Comparison of ENCODE assay signal across 23 cellular contexts in the genomic region with DNA sequence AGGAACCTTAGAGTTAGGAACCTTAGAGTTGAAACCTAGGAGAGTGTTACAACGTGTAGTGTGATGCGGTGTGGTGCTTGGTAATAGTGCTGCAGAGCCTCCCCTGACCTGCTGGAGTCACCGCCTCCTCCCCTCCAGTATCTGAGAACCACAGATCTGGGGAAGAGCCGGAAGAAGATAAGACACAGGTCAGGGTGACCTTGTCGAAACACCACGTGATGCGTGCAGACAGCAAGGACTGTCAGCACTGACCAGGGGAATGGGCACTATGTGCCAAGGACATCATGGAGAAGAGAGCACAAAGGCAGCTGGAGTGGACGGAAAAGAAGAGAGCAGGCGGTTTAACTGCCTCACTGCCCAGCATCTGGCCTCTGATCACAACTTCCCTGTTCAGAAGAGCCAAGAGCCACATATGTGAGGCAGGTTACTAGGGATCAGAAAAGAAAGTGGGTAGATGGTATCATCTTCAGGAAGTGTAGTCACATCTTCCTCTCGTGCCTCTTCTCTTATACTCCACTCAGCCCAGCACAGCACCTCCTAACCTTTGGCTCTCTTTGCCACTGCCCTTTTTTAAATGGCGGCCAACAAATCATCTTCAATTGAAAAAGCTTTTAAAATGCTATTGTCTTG.
"Had no signal": no experiment of that assay in that cellular context is flagged by ENCODE, and none has a peak within 500 bp of the region (broad histone marks: within the 10 kb centered on the region; RNA-seq: fewer than 3 reads in every experiment).

No MANE protein-coding gene starts in this region.

- H3K27ac Mint-ChIP-seq: activated CD8-positive, alpha-beta T cell treated with anti-CD3 and anti-CD28 coated beads, Interleukin-2, amount 10 ng/mL, durations not matched to agents 7 days and 5 days; activated naive CD8-positive, alpha-beta T cell; activated T-helper 17 cell treated with anti-CD3 and anti-CD28 coated beads, Interleukin-2, amount 50 U/mL, for 72 hours; stimulated activated naive CD8-positive, alpha-beta T cell treated with anti-CD3 and anti-CD28 coated beads, Interleukin-15, Interleukin-2, amounts not matched to agents 100 ng/mL and 50 ng/mL, for 24 hours had no signal

- H3K4me1 Mint-ChIP-seq: activated T-helper 17 cell treated with anti-CD3 and anti-CD28 coated beads, Interleukin-2, amount 50 U/mL, for 72 hours; immature natural killer cell had no signal

- H3K27me3 Mint-ChIP-seq: activated naive CD8-positive, alpha-beta T cell; activated T-helper 17 cell treated with anti-CD3 and anti-CD28 coated beads, Interleukin-2, amount 50 U/mL, for 72 hours; naive B cell; stimulated activated naive CD8-positive, alpha-beta T cell treated with anti-CD3 and anti-CD28 coated beads, Interleukin-15, Interleukin-2, amounts not matched to agents 100 ng/mL and 50 ng/mL, for 24 hours; T-helper 17 cell had no signal

- ATAC-seq: activated CD8-positive, alpha-beta T cell treated with anti-CD3 and anti-CD28 coated beads, Interleukin-2, amount 10 ng/mL, durations not matched to agents 7 days and 5 days; activated T-helper 17 cell treated with anti-CD3 and anti-CD28 coated beads, Interleukin-2, amount 50 U/mL, for 72 hours; foreskin keratinocyte; left lobe of liver; psoas muscle; right cardiac atrium; T-helper 17 cell had no signal

- DNase-seq: activated CD4-positive, alpha-beta T cell treated with anti-CD3 and anti-CD28 coated beads for 1 hour; activated CD4-positive, alpha-beta T cell treated with anti-CD3 and anti-CD28 coated beads, Interleukin-2, amount 50 U/mL, for 1 hour; activated CD8-positive, alpha-beta T cell treated with anti-CD3 and anti-CD28 coated beads, Interleukin-2, amount 10 ng/mL, durations not matched to agents 7 days and 5 days; amygdala; cortex of kidney; effector CD4-positive, alpha-beta T cell; foreskin keratinocyte; immature natural killer cell; naive B cell; pancreas; psoas muscle; right cardiac atrium; stimulated activated CD4-positive, alpha-beta T cell treated with anti-CD3 and anti-CD28 coated beads, Interleukin-12 subunit alpha, Interleukin-12 subunit beta, amount 100 ng/mL, for 4 hours; stimulated activated CD4-positive, alpha-beta T cell treated with anti-CD3 and anti-CD28 coated beads, Interleukin-4, amount 100 ng/mL, for 4 hours; substantia nigra; SW 1271; T-helper 17 cell; tibial artery; WERI-Rb-1 had no signal

- H3K9me3 Mint-ChIP-seq: activated T-helper 17 cell treated with anti-CD3 and anti-CD28 coated beads, Interleukin-2, amount 50 U/mL, for 72 hours; immature natural killer cell; naive B cell; stimulated activated naive CD8-positive, alpha-beta T cell treated with anti-CD3 and anti-CD28 coated beads, Interleukin-15, Interleukin-2, amounts not matched to agents 100 ng/mL and 50 ng/mL, for 24 hours had no signal

- H3K4me3 Mint-ChIP-seq: activated CD8-positive, alpha-beta T cell treated with anti-CD3 and anti-CD28 coated beads, Interleukin-2, amount 10 ng/mL, durations not matched to agents 7 days and 5 days; activated naive CD8-positive, alpha-beta T cell; activated T-helper 17 cell treated with anti-CD3 and anti-CD28 coated beads, Interleukin-2, amount 50 U/mL, for 72 hours; immature natural killer cell; naive B cell; stimulated activated naive CD8-positive, alpha-beta T cell treated with anti-CD3 and anti-CD28 coated beads, Interleukin-15, Interleukin-2, amounts not matched to agents 100 ng/mL and 50 ng/mL, for 24 hours; T-helper 17 cell had no signal
